In genomic region chr7:135557455-135558336, GRCh38 we compare ENCODE assay signal across 8 cellular contexts. TPM values are rescaled to one million over a fixed set of nuclear protein-coding genes. Genes with fewer than 3 reads are reported as not detected.
DNase-seq lines count a peak whose midpoint lies in the region; FAIRE-seq and TF ChIP-seq lines count a peak whose summit lies in the region.

Gene NUP205 (plus strand): TSS chr7:135557917. CDS start chr7:135557945, 28 bp downstream.

- H3K27me3 ChIP-seq in HAP-1 (ENCODE audit: low read depth) (no peaks in the 10 kb centered on the region), MG63 (no peaks in the 10 kb centered on the region), SJCRH30 (no peaks in the 10 kb centered on the region), neutrophil (no peaks in the 10 kb centered on the region)

- peaks cover 21% of the 10 kb centered on the region for H3K4me1 ChIP-seq in HAP-1
- H3K4me1 ChIP-seq in SJCRH30, result no peaks in the 10 kb centered on the region
- H3K4me1 ChIP-seq in neutrophil (ENCODE audit: control insufficient read depth in 1 of 2, insufficient read depth in 1 of 2, low read depth in 1 of 2, low read length in 1 of 2), result peaks cover 13 to 15% of the 10 kb centered on the region in 2 experiments

- peak; percentile 71 for DNase-seq in GF-D8 (lab: John Stamatoyannopoulos, UW)
- DNase-seq in HAP-1 (ENCODE audit: low spot score in 2 of 2), result peak; percentile 80 to 82
- peak; percentile 57 for DNase-seq in MG63
- DNase-seq in SJCRH30, result peak; percentile 84 to 91
- peak; percentile 40 to 64 (median 54) for DNase-seq in activated naive CD4-positive, alpha-beta T cell (lab: John Stamatoyannopoulos, UW)
- DNase-seq in frontal cortex (ENCODE audit: low spot score in 2 of 2), result peak; percentile 42 to 58
- DNase-seq in substantia nigra (lab: John Stamatoyannopoulos, UW), result peak in 48 of 49 donors; percentile 5 to 83 (median 55)

- in situ Hi-C loops in HAP-1 (cut with MboI; ENCODE audit: low sequenced_read_pairs), result loop anchor here (5.0 to 25.0 kb wide), 2 partner anchors 45 to 270 kb away; partner anchors contain the start of gene CNOT4

- H3K9me3 ChIP-seq in HAP-1 (no peaks in the 10 kb centered on the region), MG63 (no peaks in the 10 kb centered on the region), SJCRH30 (replicated peaks) (no peaks in the 10 kb centered on the region), neutrophil (no peaks in the 10 kb centered on the region)

- TF ChIP-seq CTCF in neutrophil (IDR thresholded peaks at IDR 0.05), result no peak

- peak within 1 kb of the TSS; percentile 66 for H3K4me3 ChIP-seq in HAP-1
- H3K4me3 ChIP-seq in MG63, result peak within 1 kb of the TSS; percentile 78
- H3K4me3 ChIP-seq in SJCRH30, result peak within 1 kb of the TSS; percentile 79
- peak within 1 kb of the TSS; percentile 60 to 74 for H3K4me3 ChIP-seq in neutrophil (ENCODE audit: low read depth in 1 of 2, low read length in 1 of 2)

- peak within 1 kb of the TSS; percentile 97 for H3K27ac ChIP-seq in SJCRH30
- H3K27ac ChIP-seq in neutrophil, result peak within 1 kb of the TSS; percentile 73
- H3K27ac ChIP-seq in substantia nigra (ENCODE audit: low read depth, low read length, poor library complexity, severe bottlenecking), result peak within 1 kb of the TSS; percentile 98

- no peak for FAIRE-seq in frontal cortex (lab: Jason Lieb, UNC)

- H3K36me3 ChIP-seq in HAP-1 (replicated peaks), result peaks cover 7% of the 10 kb centered on the region; the same call in 1 of the 2 replicates
- H3K36me3 ChIP-seq in MG63, result no peaks in the 10 kb centered on the region; the same call in 1 of the 2 replicates
- 0 out of 2 replicates have a peak, but pooled peaks cover 5% of the 10 kb centered on the region for H3K36me3 ChIP-seq in SJCRH30
- no peaks in the 10 kb centered on the region for H3K36me3 ChIP-seq in neutrophil

RNA-seq across cellular contexts. Expression of gene NUP205, which starts in this region (rescaled TPM):
- total RNA-seq in MG63 (2014; rRNA removed; shearing (Covaris generic); ENCODE audit: low replicate concordance), result 27.5 and 28.4 TPM in 2 replicates
- total RNA-seq in SJCRH30 (2014; rRNA removed; shearing (Covaris generic)), result 210 and 212 TPM in 2 replicates
- 62.8 TPM for total RNA-seq in frontal cortex

Comparison
In these comparisons a context has a peak if more than half of its experiments do, and no peak if none do; other contexts are left out.
1. Peak in every context shown above with its lines: DNase-seq, H3K4me3 ChIP-seq and H3K27ac ChIP-seq.